ENCODE assay signal across 8 cellular contexts in the genomic region with DNA sequence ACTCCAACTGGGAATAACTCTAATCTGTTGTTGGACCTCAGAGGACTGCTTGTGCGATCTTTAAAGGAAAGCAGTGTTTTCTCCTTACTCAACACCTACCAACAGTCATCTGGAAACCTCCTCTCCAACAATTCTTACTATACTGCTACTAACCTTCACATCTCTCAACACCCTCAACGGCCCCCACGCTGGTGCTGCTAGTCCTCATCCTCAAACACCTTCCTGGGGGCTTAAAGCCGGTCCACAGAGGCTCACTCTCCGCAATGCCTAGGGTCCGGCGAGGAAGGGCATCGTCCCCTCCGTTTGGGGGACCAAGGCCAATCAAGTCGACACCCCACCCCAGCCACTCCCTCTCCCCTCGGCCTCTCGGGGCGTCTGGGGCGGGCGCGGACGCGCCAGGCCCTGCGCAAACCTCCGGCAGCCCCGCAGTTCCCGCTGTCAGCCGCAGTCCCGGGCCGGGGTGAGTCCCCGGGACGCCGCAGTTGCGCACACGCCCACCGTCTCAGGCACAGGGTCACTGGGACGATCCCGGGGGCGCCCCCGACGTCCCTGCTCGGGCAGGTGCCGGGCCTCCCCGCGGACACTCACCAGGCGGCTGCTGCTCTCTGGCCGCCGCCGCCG. TPM values are rescaled to one million over a fixed set of nuclear protein-coding genes. Genes with fewer than 3 reads are reported as not detected.
DNase-seq lines count a peak whose midpoint lies in the region; ATAC-seq and TF ChIP-seq lines count a peak whose summit lies in the region.

No MANE protein-coding gene starts in this region.

- peaks cover 42% of the 10 kb centered on the region for H3K4me1 Mint-ChIP-seq in activated CD4-positive, alpha-beta memory T cell treated with anti-CD3 and anti-CD28 coated beads for 36 hours (ENCODE audit: low read depth)
- H3K4me1 Mint-ChIP-seq in neural crest cell: peaks cover 14% of the 10 kb centered on the region

- POLR2A ChIA-PET in activated CD4-positive, alpha-beta memory T cell treated with anti-CD3 and anti-CD28 coated beads for 36 hours (lab: Charles Lee): interaction anchor here (1.2 to 1.5 kb wide), 4 partner anchors 11 to 211 kb away, joined by 3 to 5 read pairs (median 4); no protein-coding TSS in a partner anchor

- peak overlapping the region; percentile 81 for H3K4me3 Mint-ChIP-seq in activated CD4-positive, alpha-beta memory T cell treated with anti-CD3 and anti-CD28 coated beads for 36 hours
- H3K4me3 Mint-ChIP-seq in neural crest cell: peak overlapping the region; percentile 87

- H3K27ac Mint-ChIP-seq in activated CD4-positive, alpha-beta memory T cell treated with anti-CD3 and anti-CD28 coated beads for 36 hours: peak overlapping the region; percentile 90
- no peak overlapping the region for H3K27ac Mint-ChIP-seq in neural crest cell (ENCODE audit: unreplicated experiment)

- in situ Hi-C loops in Caki2 (cut with HindIII; ENCODE audit: low pct_unique_long_range_greater_than_20kb, low sequenced_read_pairs): no loop called here

- no peak for TF ChIP-seq CTCF in neural crest cell (conservative IDR thresholded peaks at IDR 0.05)

- H3K27me3 Mint-ChIP-seq in activated CD4-positive, alpha-beta memory T cell treated with anti-CD3 and anti-CD28 coated beads for 36 hours: no peaks in the 10 kb centered on the region
- peaks cover 12% of the 10 kb centered on the region for H3K27me3 Mint-ChIP-seq in neural crest cell (ENCODE audit: low read depth)

- intact Hi-C loops in activated CD4-positive, alpha-beta memory T cell treated with anti-CD3 and anti-CD28 coated beads for 36 hours (cut with micrococcal nuclease): loop anchor here (1.0 to 10.0 kb wide), 7 partner anchors 12 to 236 kb away; partner anchors contain the start of gene GK

- H3K36me3 Mint-ChIP-seq in activated CD4-positive, alpha-beta memory T cell treated with anti-CD3 and anti-CD28 coated beads for 36 hours: peaks cover 3% of the 10 kb centered on the region
- no peaks in the 10 kb centered on the region for H3K36me3 Mint-ChIP-seq in neural crest cell (ENCODE audit: low read depth)

- ATAC-seq in GM19467 (IDR thresholded peaks at IDR 0.05; ENCODE audit: unreplicated experiment) (peak; percentile 17), HG03558 (IDR thresholded peaks at IDR 0.05; ENCODE audit: extremely low read depth, unreplicated experiment) (peak; percentile 7), esophagus mucosa (peak; percentile 3)

- H3K9me3 Mint-ChIP-seq in activated CD4-positive, alpha-beta memory T cell treated with anti-CD3 and anti-CD28 coated beads for 36 hours: no peaks in the 10 kb centered on the region
- peaks cover 5% of the 10 kb centered on the region for H3K9me3 Mint-ChIP-seq in neural crest cell

- DNase-seq in Caki2 (ENCODE audit: low read depth) (peak; percentile 11), neural crest cell (ENCODE audit: low read depth, low spot score) (peak; percentile 12), NCI-H446 (lab: John Stamatoyannopoulos, UW) (no peak), SHP77 treated with DMSO at 0.1 percent for 48 hours (lab: John Stamatoyannopoulos, UW) (no peak)
- peak; percentile 57 for DNase-seq in activated CD4-positive, alpha-beta memory T cell treated with anti-CD3 and anti-CD28 coated beads for 36 hours

- CTCF ChIA-PET in activated CD4-positive, alpha-beta memory T cell treated with anti-CD3 and anti-CD28 coated beads for 36 hours (lab: Charles Lee): interaction anchor here (2.1 kb wide), 1 partner anchor 153 kb away, joined by 12 read pairs; no protein-coding TSS in a partner anchor

RNA-seq across cellular contexts. Expression of gene TAB3, which starts 0.4 kb away (rescaled TPM):
- total RNA-seq in Caki2 (2014; rRNA removed; shearing (Covaris generic); ENCODE audit: low replicate concordance): 1.0 and 5.9 TPM in 2 replicates
- 10 to 100 TPM; 19.6 to 24.2 TPM for total RNA-seq in activated CD4-positive, alpha-beta memory T cell treated with anti-CD3 and anti-CD28 coated beads for 36 hours
- total RNA-seq in esophagus mucosa (17.5 TPM), neural crest cell (13.2 and 13.3 TPM in 2 replicates)

Comparison
In these comparisons a context has a peak if more than half of its experiments do, and no peak if none do; other contexts are left out.
1. DNase-seq: peak in Caki2 (single experiment), activated CD4-positive, alpha-beta memory T cell treated with anti-CD3 and anti-CD28 coated beads for 36 hours (single experiment) and neural crest cell (single experiment); none in NCI-H446 (0 of 2) and SHP77 treated with DMSO at 0.1 percent for 48 hours (single experiment).
2. Peak in every context shown above with its lines, with median percentiles within 50 percentile points of each other: ATAC-seq.